ENCODE assay signal across 22 cellular contexts in the genomic region with DNA sequence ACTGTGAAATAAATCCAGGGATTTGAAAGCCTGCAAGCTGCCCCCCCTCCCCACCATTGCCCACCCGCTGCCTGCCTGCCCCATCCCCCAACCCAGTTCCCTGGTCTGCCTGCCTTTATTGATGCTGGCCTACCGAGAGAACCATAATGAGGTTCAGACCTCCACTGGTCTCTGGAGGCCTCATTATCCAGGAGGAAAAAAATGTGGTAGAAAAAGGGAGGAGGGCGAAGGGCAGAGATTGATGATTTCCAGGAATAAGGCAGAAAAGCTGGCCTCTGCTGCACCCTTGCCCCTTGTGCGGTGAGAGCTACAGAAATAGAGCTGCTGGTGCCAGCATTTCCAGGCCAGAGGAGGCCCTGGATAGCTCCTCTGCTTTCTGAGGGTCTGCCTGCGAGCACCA.
"Had no signal": no experiment of that assay in that cellular context is flagged by ENCODE, and none has a peak within 500 bp of the region (broad histone marks: within the 10 kb centered on the region; RNA-seq: fewer than 3 reads in every experiment).

No MANE protein-coding gene starts in this region.

- H3K9me3 ChIP-seq: SJSA1 had no signal

- H3K36me3 ChIP-seq: cardiac muscle cell, WERI-Rb-1 had no signal

- ATAC-seq: activated CD4-positive, alpha-beta T cell treated with anti-CD3 and anti-CD28 coated beads for 36 hours; activated CD8-positive, alpha-beta T cell treated with anti-CD3 and anti-CD28 coated beads, Interleukin-2, amount 10 ng/mL, durations not matched to agents 7 days and 5 days; activated naive CD4-positive, alpha-beta T cell treated with anti-CD3 and anti-CD28 coated beads, Interleukin-2, amount 50 U/mL, for 72 hours; activated naive CD8-positive, alpha-beta T cell treated with anti-CD3 and anti-CD28 coated beads, Interleukin-2, amount 50 U/mL, for 24 hours; K562; PC-3 had no signal

- H3K4me1 Mint-ChIP-seq: activated CD4-positive, alpha-beta T cell treated with anti-CD3 and anti-CD28 coated beads for 36 hours; activated naive CD8-positive, alpha-beta T cell treated with anti-CD3 and anti-CD28 coated beads, Interleukin-2, amount 50 U/mL, for 24 hours had no signal

- H3K27ac ChIP-seq: brain microvascular endothelial cell, cardiac muscle cell, SJSA1, WERI-Rb-1 had no signal

- H3K27ac Mint-ChIP-seq: activated CD4-positive, alpha-beta T cell treated with anti-CD3 and anti-CD28 coated beads for 36 hours; activated CD8-positive, alpha-beta T cell treated with anti-CD3 and anti-CD28 coated beads, Interleukin-2, amount 10 ng/mL, durations not matched to agents 7 days and 5 days; activated naive CD4-positive, alpha-beta T cell treated with anti-CD3 and anti-CD28 coated beads, Interleukin-2, amount 50 U/mL, for 72 hours; activated naive CD8-positive, alpha-beta T cell treated with anti-CD3 and anti-CD28 coated beads, Interleukin-2, amount 50 U/mL, for 24 hours had no signal

- H3K4me3 Mint-ChIP-seq: activated CD4-positive, alpha-beta T cell treated with anti-CD3 and anti-CD28 coated beads for 36 hours; activated CD8-positive, alpha-beta T cell treated with anti-CD3 and anti-CD28 coated beads, Interleukin-2, amount 10 ng/mL, durations not matched to agents 7 days and 5 days; activated naive CD8-positive, alpha-beta T cell treated with anti-CD3 and anti-CD28 coated beads, Interleukin-2, amount 50 U/mL, for 24 hours had no signal

- H3K9me3 Mint-ChIP-seq: activated naive CD8-positive, alpha-beta T cell treated with anti-CD3 and anti-CD28 coated beads, Interleukin-2, amount 50 U/mL, for 24 hours had no signal

- DNase-seq: activated CD4-positive, alpha-beta T cell treated with anti-CD3 and anti-CD28 coated beads for 36 hours; activated CD8-positive, alpha-beta memory T cell treated with anti-CD3 and anti-CD28 coated beads, Interleukin-2, amount 50 U/mL, for 48 hours; activated CD8-positive, alpha-beta T cell treated with anti-CD3 and anti-CD28 coated beads, Interleukin-2, amount 10 ng/mL, durations not matched to agents 7 days and 5 days; activated naive CD8-positive, alpha-beta T cell treated with anti-CD3 and anti-CD28 coated beads, Interleukin-2, amount 50 U/mL, for 24 hours; activated T-cell treated with anti-CD3 and anti-CD28 coated beads, Interleukin-2, amount 50 U/mL, for 1 hour; amygdala; brain microvascular endothelial cell; Karpas-422; MM.1S; NCI-H1105 treated with DMSO at 0.1 percent for 48 hours; NCI-H1436 treated with DMSO at 0.1 percent for 48 hours; NCI-H187; NCI-H2081; NCI-H2227 treated with DMSO at 0.1 percent for 48 hours; PC-3; SHP77; T-helper 1 cell; WERI-Rb-1 had no signal

- H3K4me3 ChIP-seq: cardiac muscle cell, K562, SJSA1 had no signal

- H3K27me3 Mint-ChIP-seq: activated CD4-positive, alpha-beta T cell treated with anti-CD3 and anti-CD28 coated beads for 36 hours; activated naive CD8-positive, alpha-beta T cell treated with anti-CD3 and anti-CD28 coated beads, Interleukin-2, amount 50 U/mL, for 24 hours had no signal

- H3K27me3 ChIP-seq: brain microvascular endothelial cell, cardiac muscle cell, SJSA1 had no signal
